In the genomic region with DNA sequence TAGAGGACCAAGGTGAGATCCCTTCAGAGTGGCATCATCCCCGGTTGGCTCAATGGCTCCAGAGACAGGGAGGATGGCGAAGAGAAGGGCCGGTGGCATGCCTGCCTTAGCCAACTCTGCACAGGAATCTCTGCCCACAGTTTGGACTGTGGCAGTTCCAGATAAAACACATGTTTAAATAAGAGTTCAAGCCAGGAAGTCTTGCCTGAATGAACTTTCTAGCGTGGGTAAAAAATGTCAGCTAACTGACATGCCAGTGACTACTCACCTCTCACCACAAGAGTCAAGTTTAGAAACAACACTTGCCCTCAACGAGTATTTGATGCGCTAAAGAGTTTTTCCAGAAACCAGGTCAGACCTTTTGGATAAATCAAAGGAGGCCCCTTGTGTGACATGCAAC, we compare ENCODE assay signal across 15 cellular contexts. TPM values are rescaled to one million over a fixed set of nuclear protein-coding genes. Genes with fewer than 3 reads are reported as not detected.
DNase-seq lines count a peak whose midpoint lies in the region; TF ChIP-seq lines count a peak whose summit lies in the region.
"Had no signal": no experiment of that assay in that cellular context is flagged by ENCODE, and none has a peak within 500 bp of the region (broad histone marks: within the 10 kb centered on the region; RNA-seq: fewer than 3 reads in every experiment).

No MANE protein-coding gene starts in this region.

- POLR2A ChIA-PET in OCI-LY7 (lab: Charles Lee) = interaction anchor here (1.2 kb wide), 1 partner anchor 13 kb away, joined by 3 read pairs; no protein-coding TSS in a partner anchor

- H3K4me2 ChIP-seq in OCI-LY7 (ENCODE audit: low read length) (peak overlapping the region; percentile 40), skeletal muscle satellite cell (ENCODE audit: low read length) (peak overlapping the region; percentile 24)

- no peaks in the 10 kb centered on the region for H3K9me3 ChIP-seq in OCI-LY7 (ENCODE audit: low read length)
- no peaks in the 10 kb centered on the region for H3K9me3 ChIP-seq in skeletal muscle satellite cell (replicated peaks; ENCODE audit: low read length)
- H3K9me3 ChIP-seq: adrenal gland, SJSA1 had no signal

- no peaks in the 10 kb centered on the region for H3K27me3 ChIP-seq in skeletal muscle satellite cell (ENCODE audit: control insufficient read depth, insufficient read depth, low read length)
- H3K27me3 ChIP-seq: adrenal gland, SJSA1 had no signal

- no TSS peak for BruUV-seq in OCI-LY7 (replicated peaks; lab: Mats Ljungman, UMichigan)

- H2AFZ ChIP-seq in OCI-LY7 (ENCODE audit: low read length) = peak overlapping the region; percentile 6; the same call in 1 of the 2 replicates

- H3K4me3 ChIP-seq in OCI-LY7 (ENCODE audit: low read depth, low read length, poor library complexity, severe bottlenecking) (peak overlapping the region; percentile 0), fibroblast of mammary gland (ENCODE audit: control insufficient read depth, low read depth, low read length) (no peak overlapping the region), skeletal muscle satellite cell (ENCODE audit: low read length) (no peak overlapping the region)
- H3K4me3 ChIP-seq: adrenal gland, SJSA1 had no signal

- no peak overlapping the region for H3K9ac ChIP-seq in skeletal muscle satellite cell (ENCODE audit: low read depth, low read length)

- TF ChIP-seq CTCF in OCI-LY7 (conservative IDR thresholded peaks at IDR 0.05; ENCODE audit: low read length) (no peak), fibroblast of mammary gland (conservative IDR thresholded peaks at IDR 0.05; ENCODE audit: control insufficient read depth, insufficient read depth, low read depth, low read length) (no peak)

- no peak overlapping the region for H3K27ac ChIP-seq in OCI-LY7 (ENCODE audit: low read depth, low read length, poor library complexity, severe bottlenecking)
- H3K27ac ChIP-seq: 22Rv1, SJSA1 had no signal

- DNase-seq in DMS53 (lab: John Stamatoyannopoulos, UW) (peak; percentile 36), DMS53 treated with DMSO at 0.1 percent for 48 hours (lab: John Stamatoyannopoulos, UW; ENCODE audit: unreplicated experiment) (no peak), OCI-LY7 (ENCODE audit: low spot score) (peak; percentile 46), fibroblast of mammary gland (ENCODE audit: low read depth) (peak; percentile 54), SK-N-DZ (ENCODE audit: low spot score) (no peak), NCI-H128 (lab: John Stamatoyannopoulos, UW; ENCODE audit: unreplicated experiment) (no peak), DMS 273 (lab: John Stamatoyannopoulos, UW; ENCODE audit: unreplicated experiment) (no peak)
- DNase-seq: adrenal gland; DMS79; effector memory CD4-positive, alpha-beta T cell; NCI-H1105; NCI-H774 had no signal

- H3K36me3 ChIP-seq in OCI-LY7 (ENCODE audit: insufficient read depth, low read length) (no peaks in the 10 kb centered on the region), skeletal muscle satellite cell (ENCODE audit: insufficient read depth, low read length) (no peaks in the 10 kb centered on the region)
- H3K36me3 ChIP-seq: adrenal gland, SJSA1 had no signal

- H3K9me2 ChIP-seq in OCI-LY7 (ENCODE audit: insufficient read depth, low read length) = no peaks in the 10 kb centered on the region

- no peaks in the 10 kb centered on the region for H4K20me1 ChIP-seq in OCI-LY7 (ENCODE audit: insufficient read depth, low read length)

- CTCF ChIA-PET in OCI-LY7 (lab: Charles Lee; ENCODE audit: unreplicated experiment) = no interaction called here

- H3K79me2 ChIP-seq in OCI-LY7 (ENCODE audit: insufficient read depth, low read depth, low read length) = no peaks in the 10 kb centered on the region

- H3K4me1 ChIP-seq in OCI-LY7 (ENCODE audit: insufficient read depth, low read length, poor library complexity, severe bottlenecking) = peaks cover 78% of the 10 kb centered on the region
- peaks cover 42% of the 10 kb centered on the region for H3K4me1 ChIP-seq in skeletal muscle satellite cell (ENCODE audit: control insufficient read depth, insufficient read depth, low read length)

- intact Hi-C loops in OCI-LY7 (cut with micrococcal nuclease; ENCODE audit: unreplicated experiment) = no loop called here

RNA-seq across cellular contexts. Expression of a gene that starts 3.0 kb away (rescaled TPM):
- 8.4 and 9.5 TPM in 2 replicates for total RNA-seq in OCI-LY7 (2014; rRNA removed; shearing (Covaris generic))
- 10.3 and 11.9 TPM in 2 replicates for total RNA-seq in OCI-LY7 (2022)
- total RNA-seq in skeletal muscle satellite cell (2012; rRNA removed) = 5.5 and 7.4 TPM in 2 replicates
- polyA plus RNA-seq in SK-N-DZ (2014; cell fraction: cytosol; rRNA removed) = 13.3 and 13.5 TPM in 2 replicates
- 27.6 and 38.7 TPM in 2 replicates for polyA plus RNA-seq in SK-N-DZ (2014; cell fraction: nucleus; rRNA removed)

RNA-seq across cellular contexts. Expression of a gene that starts 29.0 kb away (rescaled TPM):
- 70.3 and 81.7 TPM in 2 replicates for total RNA-seq in OCI-LY7 (2014; rRNA removed; shearing (Covaris generic))
- 81.3 and 84.5 TPM in 2 replicates for total RNA-seq in OCI-LY7 (2022)
- total RNA-seq in skeletal muscle satellite cell (2012; rRNA removed) = 27.1 and 36.0 TPM in 2 replicates
- polyA plus RNA-seq in SK-N-DZ (2014; cell fraction: cytosol; rRNA removed) = 198 and 218 TPM in 2 replicates
- 102 and 141 TPM in 2 replicates for polyA plus RNA-seq in SK-N-DZ (2014; cell fraction: nucleus; rRNA removed)

Comparison
In these comparisons a context has a peak if more than half of its experiments do, and no peak if none do; other contexts are left out.
1. DNase-seq: peak in DMS53 (single experiment), OCI-LY7 (single experiment) and fibroblast of mammary gland (single experiment); none in DMS53 treated with DMSO at 0.1 percent for 48 hours (single experiment), SK-N-DZ (single experiment), NCI-H128 (single experiment) and DMS 273 (single experiment).